In genomic region chr20:326645-327031, GRCh38 we compare ENCODE assay signal across 8 cellular contexts. TPM values are rescaled to one million over a fixed set of nuclear protein-coding genes. Genes with fewer than 3 reads are reported as not detected.
DNase-seq lines count a peak whose midpoint lies in the region; ATAC-seq and TF ChIP-seq lines count a peak whose summit lies in the region.

No MANE protein-coding gene starts in this region.

- peak overlapping the region; percentile 93 for H3K4me3 Mint-ChIP-seq in endothelial cell (ENCODE audit: unreplicated experiment)
- peak overlapping the region; percentile 69 for H3K4me3 Mint-ChIP-seq in natural killer cell treated with Interleukin-12 subunit alpha and Interleukin-12 subunit beta and Interleukin-15 and Interleukin-18, amount 100 ng/mL, for 72 hours

- H3K4me1 Mint-ChIP-seq in endothelial cell (ENCODE audit: unreplicated experiment), result peaks cover 38% of the 10 kb centered on the region
- peaks cover 4 to 13% of the 10 kb centered on the region in 2 donors for H3K4me1 Mint-ChIP-seq in natural killer cell treated with Interleukin-12 subunit alpha and Interleukin-12 subunit beta and Interleukin-15 and Interleukin-18, amount 100 ng/mL, for 72 hours (ENCODE audit: low read depth in 2 of 2)

- no peak for ATAC-seq in natural killer cell treated with Interleukin-12 subunit alpha and Interleukin-12 subunit beta and Interleukin-15 and Interleukin-18, amount 100 ng/mL, for 72 hours
- ATAC-seq in GM18520 (IDR thresholded peaks at IDR 0.05; ENCODE audit: unreplicated experiment) (no peak), GM21367 (IDR thresholded peaks at IDR 0.05; ENCODE audit: unreplicated experiment) (no peak)

- H3K9me3 Mint-ChIP-seq in endothelial cell (ENCODE audit: unreplicated experiment), result no peaks in the 10 kb centered on the region
- H3K9me3 Mint-ChIP-seq in natural killer cell treated with Interleukin-12 subunit alpha and Interleukin-12 subunit beta and Interleukin-15 and Interleukin-18, amount 100 ng/mL, for 72 hours, result no peaks in the 10 kb centered on the region

- peak; percentile 17 for TF ChIP-seq CTCF in endothelial cell (IDR thresholded peaks at IDR 0.05; ENCODE audit: unreplicated experiment)

- H3K27me3 Mint-ChIP-seq in endothelial cell (ENCODE audit: unreplicated experiment), result peaks cover 6% of the 10 kb centered on the region
- no peaks in the 10 kb centered on the region for H3K27me3 Mint-ChIP-seq in natural killer cell treated with Interleukin-12 subunit alpha and Interleukin-12 subunit beta and Interleukin-15 and Interleukin-18, amount 100 ng/mL, for 72 hours

- peak; percentile 74 for DNase-seq in NCI-H82 (lab: John Stamatoyannopoulos, UW)
- DNase-seq in NCI-H82 treated with DMSO at 0.1 percent for 48 hours (lab: John Stamatoyannopoulos, UW; ENCODE audit: unreplicated experiment), result no peak
- DNase-seq in RPMI7951 (ENCODE audit: low read depth), result peak; percentile 49
- DNase-seq in endothelial cell (ENCODE audit: low spot score), result peak; percentile 57
- no peak for DNase-seq in natural killer cell treated with Interleukin-12 subunit alpha and Interleukin-12 subunit beta and Interleukin-15 and Interleukin-18, amount 100 ng/mL, for 72 hours (ENCODE audit: low spot score)
- DNase-seq in activated CD4-positive, CD25-positive, alpha-beta regulatory T cell (lab: John Stamatoyannopoulos, UW), result no peak

- peaks cover 17% of the 10 kb centered on the region for H3K36me3 Mint-ChIP-seq in endothelial cell (ENCODE audit: low read depth, unreplicated experiment)
- H3K36me3 Mint-ChIP-seq in natural killer cell treated with Interleukin-12 subunit alpha and Interleukin-12 subunit beta and Interleukin-15 and Interleukin-18, amount 100 ng/mL, for 72 hours, result no peaks in the 10 kb centered on the region

- no peak overlapping the region for H3K27ac Mint-ChIP-seq in endothelial cell (ENCODE audit: unreplicated experiment)
- H3K27ac Mint-ChIP-seq in natural killer cell treated with Interleukin-12 subunit alpha and Interleukin-12 subunit beta and Interleukin-15 and Interleukin-18, amount 100 ng/mL, for 72 hours, result no peak overlapping the region

RNA-seq across cellular contexts. Expression of gene SOX12, which starts 1.3 kb away (rescaled TPM):
- total RNA-seq in RPMI7951 (2014; rRNA removed; shearing (Covaris generic)), result 3.1 and 6.1 TPM in 2 replicates
- total RNA-seq in endothelial cell (ENCODE audit: unreplicated experiment), result 64.7 TPM
- total RNA-seq in natural killer cell treated with Interleukin-12 subunit alpha and Interleukin-12 subunit beta and Interleukin-15 and Interleukin-18, amount 100 ng/mL, for 72 hours, result 1 to 10 TPM in 1 of 2 donors, under 1 TPM in 1; 0.36 to 1.5 TPM

RNA-seq across cellular contexts. Expression of gene NRSN2, which starts 20.3 kb away (rescaled TPM):
- 92.3 and 111 TPM in 2 replicates for total RNA-seq in RPMI7951 (2014; rRNA removed; shearing (Covaris generic))
- 43.2 TPM for total RNA-seq in endothelial cell (ENCODE audit: unreplicated experiment)
- 1 to 10 TPM; 3.6 to 5.5 TPM for total RNA-seq in natural killer cell treated with Interleukin-12 subunit alpha and Interleukin-12 subunit beta and Interleukin-15 and Interleukin-18, amount 100 ng/mL, for 72 hours

RNA-seq across cellular contexts. Expression of gene ZCCHC3, which starts 29.3 kb away (rescaled TPM):
- total RNA-seq in RPMI7951 (2014; rRNA removed; shearing (Covaris generic)), result 16.2 and 19.2 TPM in 2 replicates
- 40.0 TPM for total RNA-seq in endothelial cell (ENCODE audit: unreplicated experiment)
- 10 to 100 TPM; 18.7 to 20.6 TPM for total RNA-seq in natural killer cell treated with Interleukin-12 subunit alpha and Interleukin-12 subunit beta and Interleukin-15 and Interleukin-18, amount 100 ng/mL, for 72 hours

RNA-seq across cellular contexts. Expression of gene C20orf96, which starts 36.1 kb away (rescaled TPM):
- 1.4 and 2.4 TPM in 2 replicates for total RNA-seq in RPMI7951 (2014; rRNA removed; shearing (Covaris generic))
- 27.5 TPM for total RNA-seq in endothelial cell (ENCODE audit: unreplicated experiment)
- total RNA-seq in natural killer cell treated with Interleukin-12 subunit alpha and Interleukin-12 subunit beta and Interleukin-15 and Interleukin-18, amount 100 ng/mL, for 72 hours, result 1 to 10 TPM; 2.0 to 6.2 TPM

RNA-seq across cellular contexts. Expression of gene TRIB3, which starts 53.9 kb away (rescaled TPM):
- total RNA-seq in RPMI7951 (2014; rRNA removed; shearing (Covaris generic)), result 50.5 and 57.3 TPM in 2 replicates
- 24.2 TPM for total RNA-seq in endothelial cell (ENCODE audit: unreplicated experiment)
- 10 to 100 TPM; 18.0 to 21.6 TPM for total RNA-seq in natural killer cell treated with Interleukin-12 subunit alpha and Interleukin-12 subunit beta and Interleukin-15 and Interleukin-18, amount 100 ng/mL, for 72 hours

Comparison
In these comparisons a context has a peak if more than half of its experiments do, and no peak if none do; other contexts are left out.
1. DNase-seq: peak in NCI-H82 (single experiment), RPMI7951 (single experiment) and endothelial cell (single experiment); none in NCI-H82 treated with DMSO at 0.1 percent for 48 hours (single experiment), natural killer cell treated with Interleukin-12 subunit alpha and Interleukin-12 subunit beta and Interleukin-15 and Interleukin-18, amount 100 ng/mL, for 72 hours (single experiment) and activated CD4-positive, CD25-positive, alpha-beta regulatory T cell (0 of 4).